Comparison of ENCODE assay signal across 1 cellular context in the genomic region with DNA sequence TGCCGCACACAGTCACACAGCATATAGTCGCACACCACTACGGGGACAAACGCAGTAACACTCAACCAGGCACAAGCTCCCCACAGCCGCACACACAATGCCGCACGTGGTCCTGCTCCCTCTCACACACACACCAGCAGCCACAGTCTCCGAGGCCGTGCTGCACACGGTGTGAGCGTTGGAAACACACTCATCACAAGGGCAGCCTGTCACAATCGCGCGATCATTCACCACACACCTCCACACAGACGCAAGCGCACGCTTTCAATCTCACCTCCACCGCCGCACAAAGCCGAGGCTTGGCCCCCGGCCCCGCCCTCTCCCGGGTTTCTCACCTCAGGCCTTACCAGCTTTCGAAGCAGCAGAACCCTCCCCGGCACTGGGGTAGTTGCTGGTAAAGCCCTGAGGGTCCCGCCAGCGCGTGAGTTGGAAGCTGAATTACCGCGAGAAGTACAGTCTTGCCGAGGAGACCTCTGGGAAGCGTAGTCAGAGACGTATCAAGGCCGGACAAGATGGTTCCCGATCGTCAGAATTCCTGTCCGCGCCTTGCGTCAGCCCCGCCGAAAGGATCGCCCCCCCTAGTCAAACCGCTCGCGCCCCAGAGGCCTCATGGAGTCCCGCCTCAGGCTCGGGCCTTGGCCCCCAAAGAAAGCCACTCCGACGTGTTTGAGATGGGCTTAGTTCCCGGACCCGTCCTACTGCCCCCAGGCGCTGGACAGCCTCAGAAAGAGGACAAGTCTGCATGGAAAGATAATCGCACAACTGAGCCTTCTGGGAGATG.
TF ChIP-seq lines count a peak whose summit lies in the region.

A gene (minus strand): TSS at position 423 of the 781 bp plus-strand sequence. CDS start 13,004 bp downstream, outside the sequence.

TF ChIP-seq in HEK293, 187 proteins besides CTCF, POLR2A, EP300 and RAD21 (continued from another document):
- TF ChIP-seq, protein P1, sequence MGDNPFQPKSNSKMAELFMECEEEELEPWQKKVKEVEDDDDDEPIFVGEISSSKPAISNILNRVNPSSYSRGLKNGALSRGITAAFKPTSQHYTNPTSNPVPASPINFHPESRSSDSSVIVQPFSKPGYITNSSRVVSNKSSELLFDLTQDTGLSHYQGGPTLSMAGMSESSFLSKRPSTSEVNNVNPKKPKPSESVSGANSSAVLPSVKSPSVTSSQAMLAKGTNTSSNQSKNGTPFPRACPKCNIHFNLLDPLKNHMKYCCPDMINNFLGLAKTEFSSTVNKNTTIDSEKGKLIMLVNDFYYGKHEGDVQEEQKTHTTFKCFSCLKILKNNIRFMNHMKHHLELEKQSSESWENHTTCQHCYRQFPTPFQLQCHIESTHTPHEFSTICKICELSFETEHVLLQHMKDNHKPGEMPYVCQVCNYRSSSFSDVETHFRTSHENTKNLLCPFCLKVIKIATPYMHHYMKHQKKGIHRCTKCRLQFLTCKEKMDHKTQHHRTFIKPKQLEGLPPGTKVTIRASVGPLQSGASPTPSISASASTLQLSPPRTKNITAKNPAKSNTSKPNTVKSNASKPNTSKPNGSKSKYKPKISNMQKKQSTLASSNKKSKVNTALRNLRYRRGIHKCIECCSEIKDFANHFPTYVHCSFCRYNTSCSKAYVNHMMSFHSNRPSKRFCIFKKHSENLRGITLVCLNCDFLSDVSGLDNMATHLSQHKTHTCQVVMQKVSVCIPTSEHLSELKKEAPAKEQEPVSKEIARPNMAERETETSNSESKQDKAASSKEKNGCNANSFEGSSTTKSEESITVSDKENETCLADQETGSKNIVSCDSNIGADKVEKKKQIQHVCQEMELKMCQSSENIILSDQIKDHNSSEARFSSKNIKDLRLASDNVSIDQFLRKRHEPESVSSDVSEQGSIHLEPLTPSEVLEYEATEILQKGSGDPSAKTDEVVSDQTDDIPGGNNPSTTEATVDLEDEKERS (tag by site-specific recombination; IDR thresholded peaks at IDR 0.05) = peak; percentile 92; the same call in 1 of the 2 replicates
- TF ChIP-seq ZNF510 (tag by site-specific recombination; IDR thresholded peaks at IDR 0.05; ENCODE audit: insufficient replicate concordance) (peak; percentile 14), ZNF221 (tag by site-specific recombination; IDR thresholded peaks at IDR 0.05; ENCODE audit: borderline replicate concordance) (no peak), ZNF24 (tag by site-specific recombination; IDR thresholded peaks at IDR 0.05) (peak; percentile 83; the same call in 1 of the 2 replicates), ZNF174 (tag by site-specific recombination; IDR thresholded peaks at IDR 0.05) (no peak), ZFP37 (tag by site-specific recombination; IDR thresholded peaks at IDR 0.05) (peak; percentile 92), ZNF521 (tag by site-specific recombination; IDR thresholded peaks at IDR 0.05) (no peak), ZNF501 (tag by site-specific recombination; IDR thresholded peaks at IDR 0.05) (peak; percentile 99)
- TF ChIP-seq, protein P2, sequence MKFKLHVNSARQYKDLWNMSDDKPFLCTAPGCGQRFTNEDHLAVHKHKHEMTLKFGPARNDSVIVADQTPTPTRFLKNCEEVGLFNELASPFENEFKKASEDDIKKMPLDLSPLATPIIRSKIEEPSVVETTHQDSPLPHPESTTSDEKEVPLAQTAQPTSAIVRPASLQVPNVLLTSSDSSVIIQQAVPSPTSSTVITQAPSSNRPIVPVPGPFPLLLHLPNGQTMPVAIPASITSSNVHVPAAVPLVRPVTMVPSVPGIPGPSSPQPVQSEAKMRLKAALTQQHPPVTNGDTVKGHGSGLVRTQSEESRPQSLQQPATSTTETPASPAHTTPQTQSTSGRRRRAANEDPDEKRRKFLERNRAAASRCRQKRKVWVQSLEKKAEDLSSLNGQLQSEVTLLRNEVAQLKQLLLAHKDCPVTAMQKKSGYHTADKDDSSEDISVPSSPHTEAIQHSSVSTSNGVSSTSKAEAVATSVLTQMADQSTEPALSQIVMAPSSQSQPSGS (tag by site-specific recombination; IDR thresholded peaks at IDR 0.05; ENCODE audit: low read depth) = peak; percentile 42
